Comparison of ENCODE assay signal across 12 cellular contexts in genomic region chr12:110248096-110248447, GRCh38. TPM values are rescaled to one million over a fixed set of nuclear protein-coding genes. Genes with fewer than 3 reads are reported as not detected.
DNase-seq lines count a peak whose midpoint lies in the region; ATAC-seq and TF ChIP-seq lines count a peak whose summit lies in the region.
"Had no signal": no experiment of that assay in that cellular context is flagged by ENCODE, and none has a peak within 500 bp of the region (broad histone marks: within the 10 kb centered on the region; RNA-seq: fewer than 3 reads in every experiment).

No MANE protein-coding gene starts in this region.

- H3K36me3 ChIP-seq in Caco-2 (ENCODE audit: control insufficient read depth, insufficient read depth, low read length) (no peaks in the 10 kb centered on the region; the same call in 1 of the 2 replicates), breast epithelium (no peaks in the 10 kb centered on the region), left lung (no peaks in the 10 kb centered on the region), skeletal muscle tissue (ENCODE audit: control insufficient read depth in 3 of 3, insufficient read depth in 3 of 3, low read length in 3 of 3) (no peaks in the 10 kb centered on the region)
- H3K36me3 ChIP-seq: WERI-Rb-1 had no signal

- CTCF ChIA-PET in Caco-2 (lab: Charles Lee), result interaction anchor here (1.0 to 1.5 kb wide), 3 partner anchors 14 to 183 kb away, joined by 3 to 8 read pairs (median 4); partner anchors contain the start of gene ATP2A2

- peak overlapping the region in 1 of 3 donors; percentile 80 for H3K9ac ChIP-seq in skeletal muscle tissue (ENCODE audit: low read depth in 1 of 3, low read length in 3 of 3)

- intact Hi-C loops in Caco-2 (cut with micrococcal nuclease; ENCODE audit: unreplicated experiment) (no loop called here), breast epithelium (cut with DNase I; ENCODE audit: low total_unique reads) (no loop called here), left lung (cut with DNase I) (no loop called here), natural killer cell (cut with micrococcal nuclease) (no loop called here)

- DNase-seq in Caco-2 (no peak), breast epithelium (ENCODE audit: low spot score in 2 of 2) (peak in 1 of 2 donors; percentile 50), left lung (no peak), natural killer cell (no peak), HFFc6 (no peak), NCI-H69 (lab: John Stamatoyannopoulos, UW) (no peak), COLO829 (ENCODE audit: low spot score) (no peak)
- DNase-seq: SW 1271, WERI-Rb-1 had no signal

- TF ChIP-seq POLR2A in breast epithelium (IDR thresholded peaks at IDR 0.05), result no peak

- H3K4me3 ChIP-seq in Caco-2 (ENCODE audit: low read depth, low read length) (no peak overlapping the region), breast epithelium (no peak overlapping the region), left lung (no peak overlapping the region), skeletal muscle tissue (ENCODE audit: low read length in 3 of 3) (no peak overlapping the region)

- TF ChIP-seq CTCF in Caco-2 (IDR thresholded peaks at IDR 0.05; ENCODE audit: insufficient read depth in 1 of 2, low read depth in 1 of 2, low read length in 1 of 2, severe bottlenecking in 1 of 2, unreplicated experiment in 1 of 2), result no peak
- no peak for TF ChIP-seq CTCF in breast epithelium (IDR thresholded peaks at IDR 0.05)
- no peak for TF ChIP-seq CTCF in left lung (IDR thresholded peaks at IDR 0.05)
- no peak for TF ChIP-seq CTCF in natural killer cell (IDR thresholded peaks at IDR 0.05)
- TF ChIP-seq CTCF in HFFc6 (IDR thresholded peaks at IDR 0.05), result no peak

- H3K27ac ChIP-seq in breast epithelium, result peak overlapping the region; percentile 91 to 92
- H3K27ac ChIP-seq in left lung, result peak overlapping the region in 1 of 2 donors; percentile 55
- H3K27ac ChIP-seq in skeletal muscle tissue (ENCODE audit: low read depth, low read length), result peak overlapping the region; percentile 73
- H3K27ac ChIP-seq: WERI-Rb-1 had no signal

- peak overlapping the region; percentile 62 for H3K4me3 Mint-ChIP-seq in Caco-2 (ENCODE audit: unreplicated experiment)
- H3K4me3 Mint-ChIP-seq in natural killer cell, result no peak overlapping the region
- no peak overlapping the region for H3K4me3 Mint-ChIP-seq in HFFc6
- H3K4me3 Mint-ChIP-seq: natural killer cell treated with Interleukin-12 subunit alpha and Interleukin-12 subunit beta and Interleukin-15 and Interleukin-18, amount 100 ng/mL, for 72 hours had no signal

- H3K4me1 Mint-ChIP-seq in Caco-2 (ENCODE audit: low read depth, unreplicated experiment), result peaks cover 47% of the 10 kb centered on the region
- H3K4me1 Mint-ChIP-seq in natural killer cell, result no peaks in the 10 kb centered on the region
- peaks cover 23% of the 10 kb centered on the region for H3K4me1 Mint-ChIP-seq in HFFc6 (ENCODE audit: low read depth)

- ATAC-seq in left lung, result peak; percentile 7
- ATAC-seq in natural killer cell, result no peak
- ATAC-seq: activated naive CD4-positive, alpha-beta T cell treated with anti-CD3 and anti-CD28 coated beads, Interleukin-2, amount 50 U/mL, for 72 hours had no signal

- H3K27ac Mint-ChIP-seq in Caco-2 (ENCODE audit: unreplicated experiment) (peak overlapping the region; percentile 86), natural killer cell (no peak overlapping the region), HFFc6 (no peak overlapping the region)
- H3K27ac Mint-ChIP-seq: activated naive CD4-positive, alpha-beta T cell treated with anti-CD3 and anti-CD28 coated beads, Interleukin-2, amount 50 U/mL, for 72 hours; natural killer cell treated with Interleukin-12 subunit alpha and Interleukin-12 subunit beta and Interleukin-15 and Interleukin-18, amount 100 ng/mL, for 72 hours had no signal

- H3K9me3 ChIP-seq in Caco-2 (no peaks in the 10 kb centered on the region), breast epithelium (no peaks in the 10 kb centered on the region), left lung (no peaks in the 10 kb centered on the region), skeletal muscle tissue (ENCODE audit: control insufficient read depth in 3 of 3, low read length in 3 of 3) (no peaks in the 10 kb centered on the region)

- POLR2A ChIA-PET in Caco-2 (lab: Charles Lee), result interaction anchor here (0.6 to 4.4 kb wide), 4 partner anchors 33 to 1093 kb away, joined by 3 to 41 read pairs (median 4); partner anchors contain the start of genes ATP2A2 and IFT81

- BruUV-seq in Caco-2 (replicated peaks; lab: Mats Ljungman, UMichigan), result TSS peak; percentile 75

- H3K9me3 Mint-ChIP-seq in Caco-2 (ENCODE audit: unreplicated experiment) (no peaks in the 10 kb centered on the region), natural killer cell (no peaks in the 10 kb centered on the region), HFFc6 (no peaks in the 10 kb centered on the region)
- H3K9me3 Mint-ChIP-seq: activated naive CD4-positive, alpha-beta T cell treated with anti-CD3 and anti-CD28 coated beads, Interleukin-2, amount 50 U/mL, for 72 hours; natural killer cell treated with Interleukin-12 subunit alpha and Interleukin-12 subunit beta and Interleukin-15 and Interleukin-18, amount 100 ng/mL, for 72 hours had no signal

- H3K4me1 ChIP-seq in Caco-2 (peaks cover 54% of the 10 kb centered on the region), breast epithelium (peaks cover 0 to 13% of the 10 kb centered on the region in 2 donors), left lung (peaks cover 7 to 19% of the 10 kb centered on the region in 2 donors), skeletal muscle tissue (ENCODE audit: control insufficient read depth in 3 of 3, insufficient read depth in 3 of 3, low read length in 3 of 3) (peaks cover 46 to 62% (median 61%) of the 10 kb centered on the region in 3 donors)

- no peaks in the 10 kb centered on the region for H3K27me3 ChIP-seq in Caco-2 (replicated peaks; ENCODE audit: control insufficient read depth, insufficient read depth, low read length)
- no peaks in the 10 kb centered on the region for H3K27me3 ChIP-seq in breast epithelium
- H3K27me3 ChIP-seq in left lung, result no peaks in the 10 kb centered on the region
- no peaks in the 10 kb centered on the region for H3K27me3 ChIP-seq in skeletal muscle tissue (ENCODE audit: control insufficient read depth in 3 of 3, insufficient read depth in 3 of 3, low read length in 3 of 3)

- H3K36me3 Mint-ChIP-seq in Caco-2 (ENCODE audit: insufficient read depth, unreplicated experiment) (no peaks in the 10 kb centered on the region), natural killer cell (no peaks in the 10 kb centered on the region), HFFc6 (ENCODE audit: low read depth) (no peaks in the 10 kb centered on the region; the same call in 1 of the 2 replicates)
- H3K36me3 Mint-ChIP-seq: activated naive CD4-positive, alpha-beta T cell treated with anti-CD3 and anti-CD28 coated beads, Interleukin-2, amount 50 U/mL, for 72 hours; natural killer cell treated with Interleukin-12 subunit alpha and Interleukin-12 subunit beta and Interleukin-15 and Interleukin-18, amount 100 ng/mL, for 72 hours had no signal

- H3K27me3 Mint-ChIP-seq in Caco-2 (ENCODE audit: insufficient read depth, unreplicated experiment) (no peaks in the 10 kb centered on the region), natural killer cell (ENCODE audit: low read depth in 2 of 2) (no peaks in the 10 kb centered on the region), HFFc6 (ENCODE audit: insufficient read depth) (peaks cover 4% of the 10 kb centered on the region)
- H3K27me3 Mint-ChIP-seq: natural killer cell treated with Interleukin-12 subunit alpha and Interleukin-12 subunit beta and Interleukin-15 and Interleukin-18, amount 100 ng/mL, for 72 hours had no signal

RNA-seq across cellular contexts. Expression of gene ATP2A2, which starts 33.0 kb away (rescaled TPM):
- 252 and 262 TPM in 2 replicates for total RNA-seq in Caco-2 (2022)
- 100 to 1,000 TPM in 2 of 3 donors, 10 to 100 TPM in 1; 95.1 to 109 (median 102) TPM for total RNA-seq in breast epithelium
- total RNA-seq in left lung, result 100 to 1,000 TPM; 204 to 258 TPM
- total RNA-seq in skeletal muscle tissue, result 515 TPM
- total RNA-seq in natural killer cell, result 100 to 1,000 TPM; 118 to 140 (median 123) TPM
- total RNA-seq in HFFc6 (2021; fragmentation: NEBNext Ultra II Directional; extraction: Animal tissue kit (Norgen Biotek cat#: 25700)), result 100 to 1,000 TPM; 254 to 286 (median 267) TPM
